ENCODE assay signal across 25 cellular contexts in genomic region chr2:69978157-69978904, GRCh38. TPM values are rescaled to one million over a fixed set of nuclear protein-coding genes. Genes with fewer than 3 reads are reported as not detected.
DNase-seq lines count a peak whose midpoint lies in the region; ATAC-seq and TF ChIP-seq lines count a peak whose summit lies in the region.
"Had no signal": no experiment of that assay in that cellular context is flagged by ENCODE, and none has a peak within 500 bp of the region (broad histone marks: within the 10 kb centered on the region; RNA-seq: fewer than 3 reads in every experiment).

No MANE protein-coding gene starts in this region.

- H3K4me1 ChIP-seq in breast epithelium = no peaks in the 10 kb centered on the region
- peaks cover 0 to 38% (median 8%) of the 10 kb centered on the region in 4 donors for H3K4me1 ChIP-seq in right lobe of liver
- no peaks in the 10 kb centered on the region for H3K4me1 ChIP-seq in CD4-positive, alpha-beta memory T cell (ENCODE audit: insufficient read depth, low read length)
- H3K4me1 ChIP-seq: ascending aorta had no signal

- peak; percentile 38 to 68 (median 60) for ATAC-seq in right lobe of liver
- ATAC-seq in HG02759 (IDR thresholded peaks at IDR 0.05; ENCODE audit: unreplicated experiment) = no peak
- ATAC-seq: A549; stimulated activated naive B cell treated with anti-CD40 and anti-IgM and Interleukin-4, amounts not matched to agents 10 μg/mL and 1 μg/mL and 100 μg/mL, for 72 hours had no signal

- H3K36me3 Mint-ChIP-seq in MCF 10A (ENCODE audit: insufficient read depth, unreplicated experiment) = no peaks in the 10 kb centered on the region
- H3K36me3 Mint-ChIP-seq in CD4-positive, alpha-beta memory T cell = peaks cover 0 to 4% of the 10 kb centered on the region in 2 donors

- H3K4me3 ChIP-seq in breast epithelium = no peak overlapping the region
- H3K4me3 ChIP-seq in right lobe of liver = no peak overlapping the region
- no peak overlapping the region for H3K4me3 ChIP-seq in CD4-positive, alpha-beta memory T cell (ENCODE audit: low read length in 2 of 2)
- H3K4me3 ChIP-seq: A549; ascending aorta; BLaER1 treated with 17β-estradiol and CSF1 and Interleukin-3, amounts not matched to agents 10 nM and 100 nM; tibial artery had no signal

- no peak for TF ChIP-seq POLR2A in breast epithelium (IDR thresholded peaks at IDR 0.05)
- TF ChIP-seq POLR2A in right lobe of liver (IDR thresholded peaks at IDR 0.05) = no peak

- H3K36me3 ChIP-seq in breast epithelium (no peaks in the 10 kb centered on the region), right lobe of liver (no peaks in the 10 kb centered on the region)
- no peaks in the 10 kb centered on the region for H3K36me3 ChIP-seq in CD4-positive, alpha-beta memory T cell (ENCODE audit: insufficient read depth, low read length)
- H3K36me3 ChIP-seq: ascending aorta; BLaER1 treated with 17β-estradiol and CSF1 and Interleukin-3, amounts not matched to agents 10 nM and 100 nM; tibial artery had no signal

- TF ChIP-seq CTCF in MCF 10A (IDR thresholded peaks at IDR 0.05; ENCODE audit: unreplicated experiment) = no peak
- TF ChIP-seq CTCF in breast epithelium (IDR thresholded peaks at IDR 0.05) = no peak
- no peak for TF ChIP-seq CTCF in right lobe of liver (IDR thresholded peaks at IDR 0.05)
- TF ChIP-seq CTCF in GM10266 (IDR thresholded peaks at IDR 0.05; ENCODE audit: control insufficient read depth, insufficient read depth, low read depth, missing control alignments) = no peak

- BruUV-seq in MCF 10A (replicated peaks; lab: Mats Ljungman, UMichigan) = no TSS peak

- CTCF ChIA-PET in MCF 10A (lab: Yijun Ruan, JAX) = no interaction called here
- CTCF ChIA-PET in CD4-positive, alpha-beta memory T cell (lab: Charles Lee; ENCODE audit: partially characterized antibody) = no interaction called here

- peaks cover 6% of the 10 kb centered on the region for H3K4me1 Mint-ChIP-seq in MCF 10A (ENCODE audit: insufficient read depth, unreplicated experiment)
- H3K4me1 Mint-ChIP-seq in CD4-positive, alpha-beta memory T cell = peaks cover 0 to 22% (median 10%) of the 10 kb centered on the region in 4 donors
- H3K4me1 Mint-ChIP-seq: stimulated activated naive B cell treated with anti-CD40 and anti-IgM and Interleukin-4, amounts not matched to agents 10 μg/mL and 1 μg/mL and 100 μg/mL, for 72 hours had no signal

- H3K27ac ChIP-seq in breast epithelium (no peak overlapping the region), adipose tissue (ENCODE audit: low read depth, low read length) (peak overlapping the region; percentile 68), right lobe of liver (peak overlapping the region in 2 of 3 donors; percentile 0 to 75)
- no peak overlapping the region for H3K27ac ChIP-seq in CD4-positive, alpha-beta memory T cell (ENCODE audit: low read depth, low read length)
- H3K27ac ChIP-seq: A549, ascending aorta, tibial artery had no signal

- H3K9me3 Mint-ChIP-seq in MCF 10A (ENCODE audit: unreplicated experiment) = no peaks in the 10 kb centered on the region
- H3K9me3 Mint-ChIP-seq in CD4-positive, alpha-beta memory T cell = peaks cover 0 to 1% (median 0%) of the 10 kb centered on the region in 8 donors
- H3K9me3 Mint-ChIP-seq: HFFc6; stimulated activated naive B cell treated with anti-CD40 and anti-IgM and Interleukin-4, amounts not matched to agents 10 μg/mL and 1 μg/mL and 100 μg/mL, for 72 hours; T-helper 2 cell treated with Interferon-gamma antibody and Interleukin-4, amounts not matched to agents 5 μg/mL and 100 μg/mL, for 36 hours had no signal

- DNase-seq in MCF 10A (ENCODE audit: unreplicated experiment) (peak; percentile 17), breast epithelium (ENCODE audit: low spot score in 2 of 2) (no peak), right lobe of liver (peak in 2 of 3 donors; percentile 56 to 78), GM10266 (ENCODE audit: extremely low spot score) (no peak)
- no peak for DNase-seq in stimulated activated CD4-positive, alpha-beta T cell treated with anti-CD3 and anti-CD28 coated beads, Interleukin-2, amount 100 ng/mL, for 24 hours
- DNase-seq in CD4-positive, alpha-beta memory T cell = no peak
- DNase-seq: activated effector memory CD4-positive, alpha-beta T cell treated with anti-CD3 and anti-CD28 coated beads, Interleukin-2, amount 50 U/mL, for 16 hours; DMS 273 treated with DMSO at 0.1 percent for 48 hours; HFFc6; hypothalamus; kidney glomerular epithelial cell; midbrain; NCI-H1930; NCI-H524; retina; SIG-M5; stimulated activated CD4-positive, alpha-beta T cell treated with anti-CD3 and anti-CD28 coated beads, Interleukin-15, amount 100 ng/mL, for 24 hours; stimulated activated naive B cell treated with anti-CD40 and anti-IgM and Interleukin-4, amounts not matched to agents 10 μg/mL and 1 μg/mL and 100 μg/mL, for 72 hours; tibial artery had no signal

- intact Hi-C loops in MCF 10A (cut with micrococcal nuclease) (no loop called here), breast epithelium (cut with DNase I; ENCODE audit: low total_unique reads) (no loop called here), right lobe of liver (cut with DNase I) (no loop called here)
- intact Hi-C loops in CD4-positive, alpha-beta memory T cell (cut with micrococcal nuclease) = no loop called here

- no peaks in the 10 kb centered on the region for H3K9me3 ChIP-seq in breast epithelium
- H3K9me3 ChIP-seq in right lobe of liver = no peaks in the 10 kb centered on the region
- no peaks in the 10 kb centered on the region for H3K9me3 ChIP-seq in CD4-positive, alpha-beta memory T cell (ENCODE audit: control insufficient read depth in 1 of 2, low read length in 2 of 2)
- H3K9me3 ChIP-seq: A549; ascending aorta; BLaER1 treated with 17β-estradiol and CSF1 and Interleukin-3, amounts not matched to agents 10 nM and 100 nM; tibial artery had no signal

- WGBS in adipose tissue, 3 donors = 69 to 81% (median 71%) methylated on average over 17 of the region's 17 CpGs
- 28% methylated on average over 6 of the region's 17 CpGs for WGBS in right lobe of liver (ENCODE audit: insufficient coverage, low coverage, low lambda C conversion rate, missing lambda C conversion rate)

- POLR2A ChIA-PET in MCF 10A (lab: Yijun Ruan, JAX) = no interaction called here
- POLR2A ChIA-PET in CD4-positive, alpha-beta memory T cell (lab: Charles Lee; ENCODE audit: partially characterized antibody) = no interaction called here

- H3K27me3 ChIP-seq in breast epithelium (no peaks in the 10 kb centered on the region), right lobe of liver (no peaks in the 10 kb centered on the region)
- H3K27me3 ChIP-seq in CD4-positive, alpha-beta memory T cell (ENCODE audit: insufficient read depth, low read length) = no peaks in the 10 kb centered on the region
- H3K27me3 ChIP-seq: ascending aorta; BLaER1 treated with 17β-estradiol and CSF1 and Interleukin-3, amounts not matched to agents 10 nM and 100 nM; tibial artery had no signal

- H3K27ac Mint-ChIP-seq in MCF 10A (ENCODE audit: low read depth, unreplicated experiment) = no peak overlapping the region
- H3K27ac Mint-ChIP-seq in CD4-positive, alpha-beta memory T cell = peak overlapping the region in 1 of 7 donors; percentile 7
- H3K27ac Mint-ChIP-seq: HFFc6; stimulated activated naive B cell treated with anti-CD40 and anti-IgM and Interleukin-4, amounts not matched to agents 10 μg/mL and 1 μg/mL and 100 μg/mL, for 72 hours; T-helper 2 cell treated with Interferon-gamma antibody and Interleukin-4, amounts not matched to agents 5 μg/mL and 100 μg/mL, for 36 hours had no signal

- no peaks in the 10 kb centered on the region for H3K27me3 Mint-ChIP-seq in MCF 10A (ENCODE audit: insufficient read depth, unreplicated experiment)
- no peaks in the 10 kb centered on the region for H3K27me3 Mint-ChIP-seq in CD4-positive, alpha-beta memory T cell
- H3K27me3 Mint-ChIP-seq: stimulated activated naive B cell treated with anti-CD40 and anti-IgM and Interleukin-4, amounts not matched to agents 10 μg/mL and 1 μg/mL and 100 μg/mL, for 72 hours had no signal

- H3K4me3 Mint-ChIP-seq in MCF 10A (ENCODE audit: unreplicated experiment) = no peak overlapping the region
- H3K4me3 Mint-ChIP-seq in CD4-positive, alpha-beta memory T cell = no peak overlapping the region
- H3K4me3 Mint-ChIP-seq: HFFc6; stimulated activated naive B cell treated with anti-CD40 and anti-IgM and Interleukin-4, amounts not matched to agents 10 μg/mL and 1 μg/mL and 100 μg/mL, for 72 hours; T-helper 2 cell treated with Interferon-gamma antibody and Interleukin-4, amounts not matched to agents 5 μg/mL and 100 μg/mL, for 36 hours had no signal

RNA-seq across cellular contexts. Expression of gene ASPRV1, which starts 16.9 kb away (rescaled TPM):
- 0.20 and 0.23 TPM in 2 replicates for total RNA-seq in MCF 10A (2022)
- 1 to 10 TPM; 1.6 to 4.5 (median 1.8) TPM for total RNA-seq in breast epithelium
- polyA plus RNA-seq in adipose tissue = 1 to 10 TPM in 2 of 3 donors, under 1 TPM in 1; 0.40 to 2.4 (median 1.2) TPM
- total RNA-seq in right lobe of liver = under 1 TPM; 0.31 to 0.98 (median 0.59) TPM
- 1 to 10 TPM; 2.0 to 2.3 TPM for total RNA-seq in CD4-positive, alpha-beta memory T cell
- 1 to 10 TPM; 1.1 TPM for polyA plus RNA-seq in CD4-positive, alpha-beta memory T cell

Comparison
In these comparisons a context has a peak if more than half of its experiments do, and no peak if none do; other contexts are left out.
1. DNase-seq: peak in MCF 10A (single experiment) and right lobe of liver (2 of 3); none in breast epithelium (0 of 2), GM10266 (single experiment), stimulated activated CD4-positive, alpha-beta T cell treated with anti-CD3 and anti-CD28 coated beads, Interleukin-2, amount 100 ng/mL, for 24 hours (0 of 2) and CD4-positive, alpha-beta memory T cell (0 of 5).
2. H3K27ac ChIP-seq: peak in adipose tissue (single experiment) and right lobe of liver (2 of 3); none in breast epithelium (0 of 2) and CD4-positive, alpha-beta memory T cell (single experiment).